ENCODE assay signal across 11 cellular contexts in the genomic region with DNA sequence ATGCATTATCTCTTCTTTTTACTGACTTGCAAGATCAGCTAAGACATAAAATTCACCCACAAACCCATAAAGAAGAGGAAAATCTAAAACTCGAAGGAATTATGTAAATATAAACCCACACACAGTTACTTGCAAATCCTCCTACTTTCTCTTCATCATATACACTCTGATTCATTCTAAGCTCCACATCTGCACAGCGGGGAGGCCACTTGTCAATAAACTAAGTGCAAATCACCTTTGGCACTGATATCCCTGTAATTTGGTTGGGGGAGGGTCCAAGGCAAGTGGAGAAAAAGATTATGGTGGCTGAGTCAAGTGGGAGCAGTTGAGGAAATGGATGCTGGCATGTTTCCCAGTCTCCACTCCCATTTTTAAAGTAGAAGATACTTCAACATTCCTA.
"Had no signal": no experiment of that assay in that cellular context is flagged by ENCODE, and none has a peak within 500 bp of the region (broad histone marks: within the 10 kb centered on the region; RNA-seq: fewer than 3 reads in every experiment).

No MANE protein-coding gene starts in this region.

- DNase-seq: activated CD4-positive, alpha-beta T cell treated with anti-CD3 and anti-CD28 coated beads, Interleukin-2, amount 50 U/mL, for 1 hour; activated naive CD4-positive, alpha-beta T cell; activated naive CD8-positive, alpha-beta T cell treated with anti-CD3 and anti-CD28 coated beads, Interleukin-2, amount 50 U/mL, for 24 hours; aorta; cerebellar nuclear complex; effector memory CD8-positive, alpha-beta T cell; foreskin melanocyte; kidney glomerular epithelial cell; mesendoderm; psoas muscle had no signal

- ATAC-seq: activated naive CD8-positive, alpha-beta T cell treated with anti-CD3 and anti-CD28 coated beads, Interleukin-2, amount 50 U/mL, for 24 hours; effector memory CD8-positive, alpha-beta T cell; psoas muscle; sciatic nerve had no signal
